2 cellular contexts compared by ENCODE assay signal in genomic region chr7:77107659-77108058, GRCh38. TPM values are rescaled to one million over a fixed set of nuclear protein-coding genes. Genes with fewer than 3 reads are reported as not detected.
"Had no signal": no experiment of that assay in that cellular context is flagged by ENCODE, and none has a peak within 500 bp of the region (broad histone marks: within the 10 kb centered on the region; RNA-seq: fewer than 3 reads in every experiment).

No MANE protein-coding gene starts in this region.

RNA-seq across cellular contexts. Expression of gene SPDYE18, which starts 45.3 kb away (rescaled TPM):
- total RNA-seq: NCI-H460, SJSA1 had no signal
